8 cellular contexts compared by ENCODE assay signal in genomic region chr14:60980811-60981625, GRCh38. TPM values are rescaled to one million over a fixed set of nuclear protein-coding genes. Genes with fewer than 3 reads are reported as not detected.
DNase-seq lines count a peak whose midpoint lies in the region; ATAC-seq and TF ChIP-seq lines count a peak whose summit lies in the region.

SLC38A6 (plus strand) TSS chr14:60981245; CDS start chr14:60981278, 33 bp downstream.
TRMT5 (minus strand) TSS chr14:60981079; CDS start chr14:60980973, 106 bp downstream.

- H3K4me2 ChIP-seq in PC-3 (ENCODE audit: low read length), result peak within 1 kb of the TSS; percentile 84

- H3K27ac ChIP-seq in PC-3 (ENCODE audit: low read length) (peak within 1 kb of the TSS; percentile 71), esophagus muscularis mucosa (replicated peaks in 1 of 4) (peak within 1 kb of the TSS; percentile 86 to 90 (median 86))

- no peak within 1 kb of the TSS for H3K4me3 Mint-ChIP-seq in activated T-cell treated with anti-CD3 and anti-CD28 coated beads, Interleukin-2, amount 50 U/mL, for 24 hours

- H3K79me2 ChIP-seq in PC-3 (ENCODE audit: low read length), result peaks cover 72% of the 10 kb centered on the region

- H3K4me3 ChIP-seq in PC-3 (ENCODE audit: low read length) (peak within 1 kb of the TSS; percentile 93), esophagus muscularis mucosa (peak within 1 kb of the TSS; percentile 66 to 83 (median 80)), mucosa of stomach (ENCODE audit: low read length) (peak within 1 kb of the TSS; percentile 56)

- no peak for TF ChIP-seq EP300 in esophagus muscularis mucosa (IDR thresholded peaks at IDR 0.05)

- no peaks in the 10 kb centered on the region for H3K27me3 ChIP-seq in PC-3 (ENCODE audit: low read length)
- H3K27me3 ChIP-seq in esophagus muscularis mucosa, result no peaks in the 10 kb centered on the region
- no peaks in the 10 kb centered on the region for H3K27me3 ChIP-seq in mucosa of stomach (ENCODE audit: control insufficient read depth, insufficient read depth, low read length)

- in situ Hi-C loops in KBM-7 (cut with MboI; ENCODE audit: low pct_unique_long_range_greater_than_20kb, low sequenced_read_pairs), result loop anchor here (25.0 kb wide), 1 partner anchor 344 kb away; the partner anchor contains the start of gene SIX1

- H3K9ac ChIP-seq in PC-3 (ENCODE audit: low read length), result peak within 1 kb of the TSS; percentile 89
- H3K9ac ChIP-seq in mucosa of stomach (ENCODE audit: low read length), result peak within 1 kb of the TSS; percentile 72

- H3K4me1 ChIP-seq in PC-3 (ENCODE audit: insufficient read depth, low read length) (peaks cover 57% of the 10 kb centered on the region), esophagus muscularis mucosa (peaks cover 14 to 50% (median 46%) of the 10 kb centered on the region in 4 donors), mucosa of stomach (ENCODE audit: control insufficient read depth, insufficient read depth, low read length) (peaks cover 9% of the 10 kb centered on the region)

- peaks cover 22% of the 10 kb centered on the region for H3K4me1 Mint-ChIP-seq in activated T-cell treated with anti-CD3 and anti-CD28 coated beads, Interleukin-2, amount 50 U/mL, for 24 hours (ENCODE audit: low read depth)

- H4K20me1 ChIP-seq in PC-3 (ENCODE audit: low read length), result no peaks in the 10 kb centered on the region

- no peaks in the 10 kb centered on the region for H3K9me3 Mint-ChIP-seq in activated T-cell treated with anti-CD3 and anti-CD28 coated beads, Interleukin-2, amount 50 U/mL, for 24 hours

- ATAC-seq in GM21723 (IDR thresholded peaks at IDR 0.05; ENCODE audit: unreplicated experiment), result peak; percentile 89
- ATAC-seq in PC-3, result peak; percentile 92

- peak; percentile 98 for DNase-seq in DMS79 (lab: John Stamatoyannopoulos, UW)
- DNase-seq in KBM-7, result peak; percentile 94
- peak; percentile 99 for DNase-seq in PC-3
- peak; percentile 95 for DNase-seq in activated T-cell treated with anti-CD3 and anti-CD28 coated beads, Interleukin-2, amount 50 U/mL, for 24 hours
- DNase-seq in esophagus muscularis mucosa (ENCODE audit: extremely low spot score), result peak; percentile 98
- peak; percentile 96 for DNase-seq in stimulated activated CD8-positive, alpha-beta memory T cell treated with anti-CD3 and anti-CD28 coated beads, Interleukin-4, amount 100 ng/mL, for 48 hours

- H2AFZ ChIP-seq in PC-3 (ENCODE audit: low read length), result peak within 1 kb of the TSS; percentile 97

- CTCF ChIA-PET in PC-3 (lab: Charles Lee), result no interaction called here

- H3K9me2 ChIP-seq in PC-3 (replicated peaks; ENCODE audit: low read length), result no peaks in the 10 kb centered on the region

- under 1% methylated on average over 18 of the region's 58 CpGs for WGBS in esophagus muscularis mucosa

- H3K27ac Mint-ChIP-seq in activated T-cell treated with anti-CD3 and anti-CD28 coated beads, Interleukin-2, amount 50 U/mL, for 24 hours, result no peak within 1 kb of the TSS

- peaks cover 19% of the 10 kb centered on the region for H3K36me3 ChIP-seq in PC-3 (ENCODE audit: low read depth, low read length)
- peaks cover 0 to 19% (median 11%) of the 10 kb centered on the region in 4 donors for H3K36me3 ChIP-seq in esophagus muscularis mucosa
- no peaks in the 10 kb centered on the region for H3K36me3 ChIP-seq in mucosa of stomach (ENCODE audit: control insufficient read depth, insufficient read depth, low read length)

- no peaks in the 10 kb centered on the region for H3K9me3 ChIP-seq in PC-3 (ENCODE audit: low read length)
- no peaks in the 10 kb centered on the region for H3K9me3 ChIP-seq in esophagus muscularis mucosa
- no peaks in the 10 kb centered on the region for H3K9me3 ChIP-seq in mucosa of stomach (ENCODE audit: control insufficient read depth, low read length)

- POLR2A ChIA-PET in PC-3 (lab: Charles Lee; ENCODE audit: unreplicated experiment), result interaction anchor here (0.6 to 1.5 kb wide), 8 partner anchors 16 to 1015 kb away, joined by 3 to 16 read pairs (median 5); partner anchors contain the start of gene SIX1

- no peaks in the 10 kb centered on the region for H3K27me3 Mint-ChIP-seq in activated T-cell treated with anti-CD3 and anti-CD28 coated beads, Interleukin-2, amount 50 U/mL, for 24 hours

- TF ChIP-seq CTCF in PC-3 (conservative IDR thresholded peaks at IDR 0.05; ENCODE audit: low read depth, low read length), result no peak
- peak in 1 of 3 experiments; percentile 14 for TF ChIP-seq CTCF in esophagus muscularis mucosa (IDR thresholded peaks at IDR 0.05)

- H3F3A ChIP-seq in PC-3 (ENCODE audit: low read length, unreplicated experiment), result no peaks in the 10 kb centered on the region

- intact Hi-C loops in PC-3 (cut with micrococcal nuclease) (loop anchor here (1.0 to 2.0 kb wide), 9 partner anchors 16 to 356 kb away; partner anchors contain the start of genes SIX1 and SIX4), esophagus muscularis mucosa (cut with DNase I) (loop anchor here (10.0 kb wide), 1 partner anchor 214 kb away; no protein-coding TSS in a partner anchor)

- H3K36me3 Mint-ChIP-seq in activated T-cell treated with anti-CD3 and anti-CD28 coated beads, Interleukin-2, amount 50 U/mL, for 24 hours (ENCODE audit: low read depth), result peaks cover 15% of the 10 kb centered on the region

- peak; percentile 11 for TF ChIP-seq POLR2A in esophagus muscularis mucosa (IDR thresholded peaks at IDR 0.05; ENCODE audit: low read depth)

- TSS peak; percentile 60 for BruUV-seq in PC-3 (replicated peaks; lab: Mats Ljungman, UMichigan)

RNA-seq across cellular contexts. Expression of gene SLC38A6, which starts in this region (rescaled TPM):
- total RNA-seq in PC-3 (2014; rRNA removed) (24.8 and 28.0 TPM in 2 replicates), esophagus muscularis mucosa (10 to 100 TPM; 11.1 to 19.1 (median 12.0) TPM)

RNA-seq across cellular contexts. Expression of gene TRMT5, which starts in this region (rescaled TPM):
- total RNA-seq in PC-3 (2014; rRNA removed) (12.8 and 15.8 TPM in 2 replicates), esophagus muscularis mucosa (10 to 100 TPM in 2 of 4 donors, 1 to 10 TPM in 2; 8.6 to 12.0 (median 9.4) TPM)

Comparison
In these comparisons a context has a peak if more than half of its experiments do, and no peak if none do; other contexts are left out.
1. Peak in every context shown above with its lines: DNase-seq, ATAC-seq, H3K4me3 ChIP-seq and H3K27ac ChIP-seq.